20 cellular contexts compared by ENCODE assay signal in the genomic region with DNA sequence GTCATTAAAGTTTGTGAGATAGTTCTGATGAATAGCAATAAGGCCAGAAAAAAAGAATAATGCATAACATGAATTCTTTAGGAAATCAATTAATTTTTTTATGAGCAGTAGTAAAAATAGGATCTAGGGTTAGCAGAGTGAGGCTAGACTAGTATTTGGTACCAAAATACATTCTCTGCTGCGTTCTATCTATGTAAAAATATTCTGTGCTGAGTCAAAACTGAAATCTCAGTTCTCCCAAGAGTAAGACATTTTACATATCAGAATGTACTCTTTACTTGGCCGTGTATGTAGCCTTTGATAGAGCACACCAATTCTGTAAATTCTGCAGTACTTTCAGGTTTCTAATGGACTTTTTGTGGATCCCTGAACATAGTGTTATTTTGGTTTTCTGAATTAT.
DNase-seq lines count a peak whose midpoint lies in the region; ATAC-seq and TF ChIP-seq lines count a peak whose summit lies in the region.
"Had no signal": no experiment of that assay in that cellular context is flagged by ENCODE, and none has a peak within 500 bp of the region (broad histone marks: within the 10 kb centered on the region; RNA-seq: fewer than 3 reads in every experiment).

No MANE protein-coding gene starts in this region.

- POLR2A ChIA-PET in MCF 10A (lab: Yijun Ruan, JAX) = no interaction called here

- no peaks in the 10 kb centered on the region for H3K4me1 Mint-ChIP-seq in stimulated activated memory B cell treated with anti-CD40 and anti-IgM and Interleukin-4, amounts not matched to agents 10 μg/mL and 1 μg/mL and 100 μg/mL, for 72 hours
- H3K4me1 Mint-ChIP-seq in MCF 10A (ENCODE audit: insufficient read depth, unreplicated experiment) = no peaks in the 10 kb centered on the region

- no peaks in the 10 kb centered on the region for H3K4me1 ChIP-seq in foreskin keratinocyte
- H3K4me1 ChIP-seq: adrenal gland, neural progenitor cell, Peyer's patch, testis had no signal

- ATAC-seq in GM18867 (IDR thresholded peaks at IDR 0.05; ENCODE audit: unreplicated experiment) (peak; percentile 85), GM21619 (IDR thresholded peaks at IDR 0.05; ENCODE audit: unreplicated experiment) (peak; percentile 63), HG03159 (IDR thresholded peaks at IDR 0.05; ENCODE audit: unreplicated experiment) (peak; percentile 74), foreskin keratinocyte (no peak)
- ATAC-seq in stimulated activated memory B cell treated with anti-CD40 and anti-IgM and Interleukin-4, amounts not matched to agents 10 μg/mL and 1 μg/mL and 100 μg/mL, for 72 hours = peak; percentile 64

- CTCF ChIA-PET in MCF 10A (lab: Yijun Ruan, JAX) = no interaction called here

- DNase-seq in MCF 10A (ENCODE audit: unreplicated experiment) (no peak), nucleus accumbens (lab: John Stamatoyannopoulos, UW) (no peak), activated gamma-delta T cell (lab: John Stamatoyannopoulos, UW) (no peak), foreskin keratinocyte (no peak)
- DNase-seq: activated effector memory CD4-positive, alpha-beta T cell treated with anti-CD3 and anti-CD28 coated beads, Interleukin-2, amount 50 U/mL, for 16 hours; adrenal gland; DMS79 treated with DMSO at 0.1 percent for 48 hours; Kasumi-1; NCI-H1105; NCI-H2171 treated with DMSO at 0.1 percent for 48 hours; NCI-H774; Peyer's patch; SK-N-SH; stimulated activated CD4-positive, alpha-beta T cell treated with anti-CD3 and anti-CD28 coated beads, Interleukin-4, amount 100 ng/mL, for 4 hours; testis had no signal

- intact Hi-C loops in MCF 10A (cut with micrococcal nuclease) = no loop called here

- BruUV-seq in MCF 10A (replicated peaks; lab: Mats Ljungman, UMichigan) = no TSS peak

- no peak overlapping the region for H3K27ac ChIP-seq in foreskin keratinocyte
- H3K27ac ChIP-seq: adrenal gland, neural progenitor cell, Peyer's patch, testis had no signal

- TF ChIP-seq CTCF in MCF 10A (IDR thresholded peaks at IDR 0.05; ENCODE audit: unreplicated experiment) (no peak), foreskin keratinocyte (conservative IDR thresholded peaks at IDR 0.05) (no peak)

- H3K27me3 Mint-ChIP-seq in stimulated activated memory B cell treated with anti-CD40 and anti-IgM and Interleukin-4, amounts not matched to agents 10 μg/mL and 1 μg/mL and 100 μg/mL, for 72 hours = no peaks in the 10 kb centered on the region
- H3K27me3 Mint-ChIP-seq in MCF 10A (ENCODE audit: insufficient read depth, unreplicated experiment) = no peaks in the 10 kb centered on the region

- H3K4me3 Mint-ChIP-seq in stimulated activated memory B cell treated with anti-CD40 and anti-IgM and Interleukin-4, amounts not matched to agents 10 μg/mL and 1 μg/mL and 100 μg/mL, for 72 hours = no peak overlapping the region
- H3K4me3 Mint-ChIP-seq in MCF 10A (ENCODE audit: unreplicated experiment) = no peak overlapping the region
- H3K4me3 Mint-ChIP-seq: neural progenitor cell had no signal

- H3K36me3 Mint-ChIP-seq in stimulated activated memory B cell treated with anti-CD40 and anti-IgM and Interleukin-4, amounts not matched to agents 10 μg/mL and 1 μg/mL and 100 μg/mL, for 72 hours = no peaks in the 10 kb centered on the region
- H3K36me3 Mint-ChIP-seq in MCF 10A (ENCODE audit: insufficient read depth, unreplicated experiment) = no peaks in the 10 kb centered on the region
- H3K36me3 Mint-ChIP-seq: neural progenitor cell had no signal

- no peaks in the 10 kb centered on the region for H3K27me3 ChIP-seq in foreskin keratinocyte
- H3K27me3 ChIP-seq: adrenal gland, neural progenitor cell, Peyer's patch, testis had no signal

- no peak overlapping the region for H3K27ac Mint-ChIP-seq in stimulated activated memory B cell treated with anti-CD40 and anti-IgM and Interleukin-4, amounts not matched to agents 10 μg/mL and 1 μg/mL and 100 μg/mL, for 72 hours
- H3K27ac Mint-ChIP-seq in MCF 10A (ENCODE audit: low read depth, unreplicated experiment) = no peak overlapping the region
- H3K27ac Mint-ChIP-seq: neural progenitor cell had no signal

- no peaks in the 10 kb centered on the region for H3K9me3 Mint-ChIP-seq in stimulated activated memory B cell treated with anti-CD40 and anti-IgM and Interleukin-4, amounts not matched to agents 10 μg/mL and 1 μg/mL and 100 μg/mL, for 72 hours
- H3K9me3 Mint-ChIP-seq in MCF 10A (ENCODE audit: unreplicated experiment) = no peaks in the 10 kb centered on the region
- H3K9me3 Mint-ChIP-seq: neural progenitor cell had no signal
